1 cellular context compared by ENCODE assay signal in genomic region chr19:16649734-16650133, GRCh38.
TF ChIP-seq lines count a peak whose summit lies in the region.

No MANE protein-coding gene starts in this region.

TF ChIP-seq in GM23338, 12 proteins besides CTCF, POLR2A, EP300 and RAD21 (continued from another document):
- TF ChIP-seq ETS1 (IDR thresholded peaks at IDR 0.05): no peak
- TF ChIP-seq REST (IDR thresholded peaks at IDR 0.05; ENCODE audit: unreplicated experiment): no peak
- no peak for TF ChIP-seq EZH2 (IDR thresholded peaks at IDR 0.05; ENCODE audit: low read depth, unreplicated experiment)
- no peak for TF ChIP-seq STAT1 (IDR thresholded peaks at IDR 0.05; ENCODE audit: unreplicated experiment)
- TF ChIP-seq ZNF462 (CRISPR knock-in tag; IDR thresholded peaks at IDR 0.05): no peak
- TF ChIP-seq EZH2phosphoT487 (IDR thresholded peaks at IDR 0.05; ENCODE audit: unreplicated experiment): no peak
- TF ChIP-seq CREB1 (CRISPR knock-in tag; IDR thresholded peaks at IDR 0.05; ENCODE audit: low read depth): no peak
